Comparison of ENCODE assay signal across 1 cellular context in the genomic region with DNA sequence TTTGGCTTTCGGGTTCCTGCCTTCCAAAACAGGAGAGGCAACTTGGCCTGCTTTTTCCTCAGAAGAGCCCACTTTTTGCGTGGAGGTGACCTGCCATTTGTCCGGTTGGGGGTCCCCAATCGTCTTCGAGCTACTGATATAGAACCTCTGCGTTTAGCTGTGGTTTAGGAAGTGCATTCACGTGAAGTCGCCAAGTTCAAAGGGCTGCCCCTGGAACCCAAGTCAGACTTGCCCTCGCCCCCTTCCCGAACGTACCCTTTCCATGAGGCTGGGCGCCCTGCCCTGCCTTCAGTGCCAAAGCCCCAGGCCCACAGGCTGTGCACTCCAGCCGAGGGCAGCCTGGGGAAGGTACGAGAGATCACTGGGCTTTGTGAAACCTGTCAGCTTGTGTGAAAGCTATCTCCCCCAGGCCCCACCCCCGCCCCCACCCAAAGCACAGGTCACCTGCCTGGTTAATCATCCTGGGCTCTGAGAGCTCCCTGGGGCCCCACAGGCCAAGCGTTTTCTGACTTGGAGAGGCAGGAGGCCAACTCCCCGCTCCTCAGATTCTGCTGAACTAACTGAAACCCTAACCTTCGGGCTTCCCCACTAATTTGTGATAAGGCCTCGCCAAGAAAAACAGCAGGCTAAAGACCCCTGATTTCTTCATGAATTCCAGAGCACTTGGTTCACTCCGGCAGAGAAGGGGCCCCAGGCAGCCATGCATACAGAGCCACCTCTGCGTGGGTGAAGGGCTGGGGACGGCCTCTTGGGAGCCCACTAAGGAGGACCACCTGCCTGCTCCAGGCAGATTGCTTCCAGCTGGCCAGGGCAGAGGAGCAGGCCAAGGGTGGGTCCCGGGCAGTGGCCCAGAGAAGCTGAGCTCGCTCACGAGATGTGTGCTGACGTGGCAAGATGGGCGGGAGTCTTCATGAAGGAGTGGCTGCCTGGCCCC.
TF ChIP-seq lines count a peak whose summit lies in the region.

No MANE protein-coding gene starts in this region.

TF ChIP-seq in WTC11, 78 proteins besides CTCF, POLR2A, EP300 and RAD21 (continued from another document):
- TF ChIP-seq, protein P1, sequence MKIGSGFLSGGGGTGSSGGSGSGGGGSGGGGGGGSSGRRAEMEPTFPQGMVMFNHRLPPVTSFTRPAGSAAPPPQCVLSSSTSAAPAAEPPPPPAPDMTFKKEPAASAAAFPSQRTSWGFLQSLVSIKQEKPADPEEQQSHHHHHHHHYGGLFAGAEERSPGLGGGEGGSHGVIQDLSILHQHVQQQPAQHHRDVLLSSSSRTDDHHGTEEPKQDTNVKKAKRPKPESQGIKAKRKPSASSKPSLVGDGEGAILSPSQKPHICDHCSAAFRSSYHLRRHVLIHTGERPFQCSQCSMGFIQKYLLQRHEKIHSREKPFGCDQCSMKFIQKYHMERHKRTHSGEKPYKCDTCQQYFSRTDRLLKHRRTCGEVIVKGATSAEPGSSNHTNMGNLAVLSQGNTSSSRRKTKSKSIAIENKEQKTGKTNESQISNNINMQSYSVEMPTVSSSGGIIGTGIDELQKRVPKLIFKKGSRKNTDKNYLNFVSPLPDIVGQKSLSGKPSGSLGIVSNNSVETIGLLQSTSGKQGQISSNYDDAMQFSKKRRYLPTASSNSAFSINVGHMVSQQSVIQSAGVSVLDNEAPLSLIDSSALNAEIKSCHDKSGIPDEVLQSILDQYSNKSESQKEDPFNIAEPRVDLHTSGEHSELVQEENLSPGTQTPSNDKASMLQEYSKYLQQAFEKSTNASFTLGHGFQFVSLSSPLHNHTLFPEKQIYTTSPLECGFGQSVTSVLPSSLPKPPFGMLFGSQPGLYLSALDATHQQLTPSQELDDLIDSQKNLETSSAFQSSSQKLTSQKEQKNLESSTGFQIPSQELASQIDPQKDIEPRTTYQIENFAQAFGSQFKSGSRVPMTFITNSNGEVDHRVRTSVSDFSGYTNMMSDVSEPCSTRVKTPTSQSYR (CRISPR knock-in tag; IDR thresholded peaks at IDR 0.05): no peak
- TF ChIP-seq, protein P2, sequence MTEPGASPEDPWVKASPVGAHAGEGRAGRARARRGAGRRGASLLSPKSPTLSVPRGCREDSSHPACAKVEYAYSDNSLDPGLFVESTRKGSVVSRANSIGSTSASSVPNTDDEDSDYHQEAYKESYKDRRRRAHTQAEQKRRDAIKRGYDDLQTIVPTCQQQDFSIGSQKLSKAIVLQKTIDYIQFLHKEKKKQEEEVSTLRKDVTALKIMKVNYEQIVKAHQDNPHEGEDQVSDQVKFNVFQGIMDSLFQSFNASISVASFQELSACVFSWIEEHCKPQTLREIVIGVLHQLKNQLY (CRISPR knock-in tag; IDR thresholded peaks at IDR 0.05): no peak
- no peak for TF ChIP-seq NFATC4 (CRISPR knock-in tag; IDR thresholded peaks at IDR 0.05)
- no peak for TF ChIP-seq RORB (CRISPR knock-in tag; IDR thresholded peaks at IDR 0.05)
- no peak for TF ChIP-seq ZBTB21 (CRISPR knock-in tag; IDR thresholded peaks at IDR 0.05; ENCODE audit: borderline replicate concordance)
- TF ChIP-seq NR1H2 (CRISPR knock-in tag; IDR thresholded peaks at IDR 0.05): no peak
- TF ChIP-seq, protein P3, sequence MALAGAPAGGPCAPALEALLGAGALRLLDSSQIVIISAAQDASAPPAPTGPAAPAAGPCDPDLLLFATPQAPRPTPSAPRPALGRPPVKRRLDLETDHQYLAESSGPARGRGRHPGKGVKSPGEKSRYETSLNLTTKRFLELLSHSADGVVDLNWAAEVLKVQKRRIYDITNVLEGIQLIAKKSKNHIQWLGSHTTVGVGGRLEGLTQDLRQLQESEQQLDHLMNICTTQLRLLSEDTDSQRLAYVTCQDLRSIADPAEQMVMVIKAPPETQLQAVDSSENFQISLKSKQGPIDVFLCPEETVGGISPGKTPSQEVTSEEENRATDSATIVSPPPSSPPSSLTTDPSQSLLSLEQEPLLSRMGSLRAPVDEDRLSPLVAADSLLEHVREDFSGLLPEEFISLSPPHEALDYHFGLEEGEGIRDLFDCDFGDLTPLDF (CRISPR knock-in tag; IDR thresholded peaks at IDR 0.05): no peak
- TF ChIP-seq, protein P4, sequence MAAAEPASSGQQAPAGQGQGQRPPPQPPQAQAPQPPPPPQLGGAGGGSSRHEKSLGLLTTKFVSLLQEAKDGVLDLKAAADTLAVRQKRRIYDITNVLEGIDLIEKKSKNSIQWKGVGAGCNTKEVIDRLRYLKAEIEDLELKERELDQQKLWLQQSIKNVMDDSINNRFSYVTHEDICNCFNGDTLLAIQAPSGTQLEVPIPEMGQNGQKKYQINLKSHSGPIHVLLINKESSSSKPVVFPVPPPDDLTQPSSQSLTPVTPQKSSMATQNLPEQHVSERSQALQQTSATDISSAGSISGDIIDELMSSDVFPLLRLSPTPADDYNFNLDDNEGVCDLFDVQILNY (CRISPR knock-in tag; IDR thresholded peaks at IDR 0.05): no peak
- no peak for TF ChIP-seq EMX1 (CRISPR knock-in tag; IDR thresholded peaks at IDR 0.05)
- no peak for TF ChIP-seq GRHL2 (CRISPR knock-in tag; IDR thresholded peaks at IDR 0.05; ENCODE audit: insufficient replicate concordance, severe bottlenecking)
- TF ChIP-seq ZNF317 (CRISPR knock-in tag; IDR thresholded peaks at IDR 0.05; ENCODE audit: borderline replicate concordance, low read depth): no peak
- TF ChIP-seq, protein P5, sequence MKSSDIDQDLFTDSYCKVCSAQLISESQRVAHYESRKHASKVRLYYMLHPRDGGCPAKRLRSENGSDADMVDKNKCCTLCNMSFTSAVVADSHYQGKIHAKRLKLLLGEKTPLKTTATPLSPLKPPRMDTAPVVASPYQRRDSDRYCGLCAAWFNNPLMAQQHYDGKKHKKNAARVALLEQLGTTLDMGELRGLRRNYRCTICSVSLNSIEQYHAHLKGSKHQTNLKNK (CRISPR knock-in tag; IDR thresholded peaks at IDR 0.05): no peak
- no peak for TF ChIP-seq JAZF1 (CRISPR knock-in tag; IDR thresholded peaks at IDR 0.05)
- no peak for TF ChIP-seq SP1 (CRISPR knock-in tag; conservative IDR thresholded peaks at IDR 0.05)
